ENCODE assay signal across 10 cellular contexts in genomic region chr1:225812488-225813249, GRCh38. TPM values are rescaled to one million over a fixed set of nuclear protein-coding genes. Genes with fewer than 3 reads are reported as not detected.
DNase-seq lines count a peak whose midpoint lies in the region; ATAC-seq and TF ChIP-seq lines count a peak whose summit lies in the region.
"Had no signal": no experiment of that assay in that cellular context is flagged by ENCODE, and none has a peak within 500 bp of the region (broad histone marks: within the 10 kb centered on the region; RNA-seq: fewer than 3 reads in every experiment).

No MANE protein-coding gene starts in this region.

- H3K27me3 ChIP-seq in heart right ventricle = no peaks in the 10 kb centered on the region
- H3K27me3 ChIP-seq in muscle layer of colon (ENCODE audit: control insufficient read depth in 1 of 2, insufficient read depth in 2 of 2, low read length in 2 of 2) = no peaks in the 10 kb centered on the region
- H3K27me3 ChIP-seq in upper lobe of right lung = no peaks in the 10 kb centered on the region

- in situ Hi-C loops in GM13977 (cut with MboI; ENCODE audit: low pct_unique_long_range_greater_than_20kb, low sequenced_read_pairs, unreplicated experiment) = no loop called here

- ATAC-seq in heart right ventricle = no peak
- no peak for ATAC-seq in Right ventricle myocardium inferior
- ATAC-seq in upper lobe of right lung = no peak

- H3K36me3 ChIP-seq in heart right ventricle = no peaks in the 10 kb centered on the region
- no peaks in the 10 kb centered on the region for H3K36me3 ChIP-seq in muscle layer of colon (ENCODE audit: insufficient read depth, low read length)
- no peaks in the 10 kb centered on the region for H3K36me3 ChIP-seq in upper lobe of right lung

- H3K4me3 ChIP-seq in heart right ventricle (peak overlapping the region in 1 of 10 donors; percentile 25), coronary artery (peak overlapping the region; percentile 93), muscle layer of colon (ENCODE audit: low read depth in 1 of 2, low read length in 2 of 2) (peak overlapping the region in 1 of 2 donors; percentile 66), upper lobe of right lung (no peak overlapping the region)

- H3K4me1 ChIP-seq in heart right ventricle = peaks cover 36 to 79% (median 71%) of the 10 kb centered on the region in 9 donors
- H3K4me1 ChIP-seq in muscle layer of colon (ENCODE audit: insufficient read depth, low read length) = peaks cover 65% of the 10 kb centered on the region
- H3K4me1 ChIP-seq in upper lobe of right lung = peaks cover 70% of the 10 kb centered on the region

- DNase-seq in heart right ventricle = no peak
- no peak for DNase-seq in Right ventricle myocardium inferior (ENCODE audit: missing footprints)
- DNase-seq in coronary artery (ENCODE audit: low spot score) = no peak
- DNase-seq in upper lobe of right lung = no peak
- DNase-seq in SIG-M5 treated with dmso at 0.1 percent for 504 hours (lab: John Stamatoyannopoulos, UW; ENCODE audit: unreplicated experiment) = no peak
- no peak for DNase-seq in GM13977 (ENCODE audit: low spot score)
- no peak for DNase-seq in superior temporal gyrus (ENCODE audit: extremely low spot score)
- DNase-seq: effector CD4-positive, alpha-beta T cell; KG1 had no signal

- intact Hi-C loops in heart right ventricle (cut with DNase I) = loop anchor here in 7 of 10 donors (5.0 kb wide), 3 partner anchors 35 to 70 kb away; partner anchors contain the start of genes SRP9 (in 5 of the 7) and TMEM63A (in 2 of the 7)
- intact Hi-C loops in Right ventricle myocardium inferior (cut with DNase I) = loop anchor here (5.0 kb wide), 1 partner anchor 70 kb away; the partner anchor contains the start of gene TMEM63A
- intact Hi-C loops in upper lobe of right lung (cut with DNase I) = no loop called here

- 74 to 75% methylated on average over 8 of the region's 8 CpGs for whole genome bisulfite sequencing in heart right ventricle, 2 donors

- H3K27ac ChIP-seq in heart right ventricle = peak overlapping the region; percentile 74 to 97 (median 88)
- peak overlapping the region; percentile 50 to 93 for H3K27ac ChIP-seq in coronary artery
- H3K27ac ChIP-seq in muscle layer of colon (ENCODE audit: low read depth, low read length) = peak overlapping the region; percentile 16
- H3K27ac ChIP-seq in upper lobe of right lung = peak overlapping the region; percentile 89

- no peak for TF ChIP-seq CTCF in heart right ventricle (IDR thresholded peaks at IDR 0.05)
- no peak for TF ChIP-seq CTCF in coronary artery (IDR thresholded peaks at IDR 0.05)
- no peak for TF ChIP-seq CTCF in upper lobe of right lung (IDR thresholded peaks at IDR 0.05)
- TF ChIP-seq CTCF in GM13977 (IDR thresholded peaks at IDR 0.05; ENCODE audit: extremely low read depth, insufficient read depth, missing control alignments) = no peak

- H3K9ac ChIP-seq in muscle layer of colon (ENCODE audit: low read length) = no peak overlapping the region

- H3K9me3 ChIP-seq in heart right ventricle = no peaks in the 10 kb centered on the region
- H3K9me3 ChIP-seq in muscle layer of colon (ENCODE audit: low read length) = no peaks in the 10 kb centered on the region
- no peaks in the 10 kb centered on the region for H3K9me3 ChIP-seq in upper lobe of right lung

RNA-seq across cellular contexts. Expression of gene EPHX1, which starts 2.7 kb away (rescaled TPM):
- 10 to 100 TPM; 34.9 to 80.8 (median 48.4) TPM for total RNA-seq in heart right ventricle
- 10 to 100 TPM; 31.5 to 38.2 TPM for polyA plus RNA-seq in heart right ventricle
- total RNA-seq in Right ventricle myocardium inferior = 76.0 TPM
- total RNA-seq in upper lobe of right lung = 245 TPM

RNA-seq across cellular contexts. Expression of gene SRP9, which starts 35.0 kb away (rescaled TPM):
- total RNA-seq in heart right ventricle = 100 to 1,000 TPM; 165 to 199 (median 175) TPM
- 100 to 1,000 TPM; 121 to 153 TPM for polyA plus RNA-seq in heart right ventricle
- 192 TPM for total RNA-seq in Right ventricle myocardium inferior
- total RNA-seq in upper lobe of right lung = 157 TPM

Comparison
In these comparisons a context has a peak if more than half of its experiments do, and no peak if none do; other contexts are left out.
1. H3K27ac ChIP-seq: peak in every context shown above with its lines; median percentile 89 in upper lobe of right lung; 88 in heart right ventricle; 72 in coronary artery; 16 in muscle layer of colon.